8 cellular contexts compared by ENCODE assay signal in genomic region chr12:70367268-70368141, GRCh38. TPM values are rescaled to one million over a fixed set of nuclear protein-coding genes. Genes with fewer than 3 reads are reported as not detected.
A peak's percentile ranks its signal among the peaks of the same experiment; 100 is the strongest.
DNase-seq lines count a peak whose midpoint lies in the region; ATAC-seq and TF ChIP-seq lines count a peak whose summit lies in the region.

No MANE protein-coding gene starts in this region.

- no peak overlapping the region for H3K27ac Mint-ChIP-seq in activated CD4-positive, alpha-beta memory T cell treated with anti-CD3 and anti-CD28 coated beads, Interleukin-2, amount 10 ng/mL, durations not matched to agents 7 days and 5 days

- no peak for TF ChIP-seq CTCF in hepatocyte (IDR thresholded peaks at IDR 0.05; ENCODE audit: poor library complexity)
- TF ChIP-seq CTCF in gastrocnemius medialis (IDR thresholded peaks at IDR 0.05 in 4 of 5, conservative IDR thresholded peaks at IDR 0.05 in 1 of 5): no peak

- H3K36me3 ChIP-seq in hepatocyte (replicated peaks; ENCODE audit: insufficient read depth, low read depth): no peaks in the 10 kb centered on the region
- H3K36me3 ChIP-seq in gastrocnemius medialis: no peaks in the 10 kb centered on the region

- WGBS in hepatocyte (ENCODE audit: low lambda C conversion rate, missing lambda C conversion rate): 3% methylated on average over 19 of the region's 19 CpGs

- POLR2A ChIA-PET in activated CD4-positive, alpha-beta memory T cell treated with anti-CD3 and anti-CD28 coated beads, Interleukin-2, amount 10 ng/mL, durations not matched to agents 7 days and 5 days (lab: Charles Lee): interaction anchor here (2.0 kb wide), 1 partner anchor 123 kb away, joined by 7 read pairs; no protein-coding TSS in a partner anchor

- H3K4me1 ChIP-seq in hepatocyte (ENCODE audit: insufficient read depth) (peaks cover 8% of the 10 kb centered on the region), gastrocnemius medialis (peaks cover 5 to 12% of the 10 kb centered on the region in 2 donors)

- intact Hi-C loops in gastrocnemius medialis (cut with DNase I; ENCODE audit: low total_unique reads): loop anchor here (5.0 kb wide), 1 partner anchor 125 kb away; the partner anchor contains the start of gene CNOT2

- H3K4me3 Mint-ChIP-seq in activated CD4-positive, alpha-beta memory T cell treated with anti-CD3 and anti-CD28 coated beads, Interleukin-2, amount 10 ng/mL, durations not matched to agents 7 days and 5 days: peak overlapping the region; percentile 83

- H3K9me3 ChIP-seq in hepatocyte (ENCODE audit: low read depth) (no peaks in the 10 kb centered on the region), gastrocnemius medialis (no peaks in the 10 kb centered on the region)

- CTCF ChIA-PET in activated CD4-positive, alpha-beta memory T cell treated with anti-CD3 and anti-CD28 coated beads, Interleukin-2, amount 10 ng/mL, durations not matched to agents 7 days and 5 days (lab: Charles Lee): no interaction called here

- peaks cover 36% of the 10 kb centered on the region for H3K27me3 Mint-ChIP-seq in activated CD4-positive, alpha-beta memory T cell treated with anti-CD3 and anti-CD28 coated beads, Interleukin-2, amount 10 ng/mL, durations not matched to agents 7 days and 5 days

- no peak for TF ChIP-seq POLR2A in gastrocnemius medialis (IDR thresholded peaks at IDR 0.05)

- no peaks in the 10 kb centered on the region for H4K20me1 ChIP-seq in hepatocyte (ENCODE audit: insufficient read depth, poor library complexity, severe bottlenecking)

- peak overlapping the region; percentile 82 for H3K4me3 ChIP-seq in hepatocyte
- peak overlapping the region; percentile 54 to 81 (median 66) for H3K4me3 ChIP-seq in gastrocnemius medialis

- H3K79me2 ChIP-seq in hepatocyte: no peaks in the 10 kb centered on the region

- H2AFZ ChIP-seq in hepatocyte: peak overlapping the region; percentile 46

- H3K27me3 ChIP-seq in hepatocyte (peaks cover 23% of the 10 kb centered on the region), gastrocnemius medialis (peaks cover 20 to 34% (median 33%) of the 10 kb centered on the region in 3 donors)

- DNase-seq in SHP77 treated with DMSO at 0.1 percent for 48 hours (lab: John Stamatoyannopoulos, UW) (peak; percentile 33), SHP77 (lab: John Stamatoyannopoulos, UW) (no peak), hepatocyte (ENCODE audit: low spot score) (no peak), gastrocnemius medialis (no peak), DMS79 treated with DMSO at 0.1 percent for 48 hours (lab: John Stamatoyannopoulos, UW) (no peak), cerebellar nuclear complex (lab: John Stamatoyannopoulos, UW) (no peak)
- DNase-seq in activated CD4-positive, alpha-beta memory T cell treated with anti-CD3 and anti-CD28 coated beads, Interleukin-2, amount 10 ng/mL, durations not matched to agents 7 days and 5 days: no peak

- no peaks in the 10 kb centered on the region for H3K36me3 Mint-ChIP-seq in activated CD4-positive, alpha-beta memory T cell treated with anti-CD3 and anti-CD28 coated beads, Interleukin-2, amount 10 ng/mL, durations not matched to agents 7 days and 5 days (ENCODE audit: low read depth)

- peaks cover 21% of the 10 kb centered on the region for H3K4me1 Mint-ChIP-seq in activated CD4-positive, alpha-beta memory T cell treated with anti-CD3 and anti-CD28 coated beads, Interleukin-2, amount 10 ng/mL, durations not matched to agents 7 days and 5 days

- in situ Hi-C loops in gastrocnemius medialis (cut with MboI; ENCODE audit: low sequenced_read_pairs in 4 of 4): no loop called here

- H3K4me2 ChIP-seq in hepatocyte: peak overlapping the region; percentile 96

- H3K27ac ChIP-seq in hepatocyte (peak overlapping the region; percentile 31), gastrocnemius medialis (peak overlapping the region in 3 of 4 donors; percentile 16 to 56 (median 47))

- no peaks in the 10 kb centered on the region for H3K9me2 ChIP-seq in hepatocyte (replicated peaks; ENCODE audit: insufficient read depth)

- peak; percentile 5 to 8 for ATAC-seq in gastrocnemius medialis
- ATAC-seq in HG02852 (IDR thresholded peaks at IDR 0.05; ENCODE audit: unreplicated experiment): no peak

- no peaks in the 10 kb centered on the region for H3K9me3 Mint-ChIP-seq in activated CD4-positive, alpha-beta memory T cell treated with anti-CD3 and anti-CD28 coated beads, Interleukin-2, amount 10 ng/mL, durations not matched to agents 7 days and 5 days

RNA-seq across cellular contexts. Expression of gene KCNMB4, which starts 1.4 kb away (rescaled TPM):
- total RNA-seq in activated CD4-positive, alpha-beta memory T cell treated with anti-CD3 and anti-CD28 coated beads, Interleukin-2, amount 10 ng/mL, durations not matched to agents 7 days and 5 days: under 1 TPM; 0.23 to 0.33 TPM
- total RNA-seq in hepatocyte: 4.6 and 9.2 TPM in 2 replicates
- polyA plus RNA-seq in hepatocyte: 4.3 TPM in 2 replicates
- total RNA-seq in gastrocnemius medialis: 1 to 10 TPM in 3 of 4 donors, under 1 TPM in 1; 0.71 to 1.4 (median 1.3) TPM
